Comparison of ENCODE assay signal across 8 cellular contexts in the genomic region with DNA sequence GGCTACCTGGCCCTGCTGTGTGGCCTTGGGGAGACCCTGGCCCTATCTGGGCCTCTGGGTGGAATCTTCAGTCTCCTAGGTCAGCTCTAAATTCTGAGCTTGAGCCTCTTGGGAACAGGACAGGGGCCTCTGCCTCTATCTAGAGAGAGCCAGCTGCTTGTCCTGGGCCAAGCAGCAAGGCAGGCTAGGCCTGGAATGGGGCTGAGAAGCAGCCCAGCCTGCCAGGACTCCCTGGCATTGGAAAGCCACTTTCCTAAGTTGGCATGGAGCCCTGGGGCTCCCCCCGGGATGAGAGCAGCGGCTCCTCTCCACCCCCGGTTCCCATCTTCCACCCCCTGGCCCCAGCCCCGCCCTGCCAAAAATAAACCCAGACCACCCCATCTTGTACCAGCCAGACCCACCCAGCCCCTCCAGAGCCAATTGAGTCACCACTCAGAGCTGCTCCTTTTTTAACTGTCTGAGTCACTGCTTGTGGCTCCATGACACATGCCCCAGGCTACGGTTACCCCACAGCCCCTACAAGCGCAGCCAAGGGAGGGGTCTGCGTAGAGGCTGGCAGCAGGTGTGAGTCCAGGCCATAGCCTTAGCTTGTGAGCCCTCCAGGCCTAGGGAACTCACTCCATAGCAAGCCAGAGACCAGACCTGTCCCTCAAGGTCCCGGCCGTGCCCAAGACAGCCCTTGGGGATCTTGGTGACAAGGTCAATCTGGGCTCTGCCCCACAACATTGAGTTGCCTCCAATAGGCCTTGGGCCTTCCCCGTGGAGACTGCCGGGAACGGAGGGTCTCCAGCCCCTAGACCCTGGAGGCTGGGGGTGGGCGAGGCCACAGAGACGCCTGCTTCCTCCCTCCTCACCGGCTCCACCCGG.
DNase-seq lines count a peak whose midpoint lies in the region; ATAC-seq, FAIRE-seq and TF ChIP-seq lines count a peak whose summit lies in the region.
"Not testable (repeated sequence)": the region's sequence is repeated elsewhere in the genome, so short reads cannot be mapped to it uniquely, and the experiment has no call there.

No MANE protein-coding gene starts in this region.

- not testable (repeated sequence) for H3K9me2 ChIP-seq in GM23248 (ENCODE audit: insufficient read depth)

- not testable (repeated sequence) for H3F3A ChIP-seq in GM23248 (ENCODE audit: insufficient read depth)

- H3K36me3 Mint-ChIP-seq in activated CD4-positive, alpha-beta T cell treated with anti-CD3 and anti-CD28 coated beads for 36 hours (ENCODE audit: low read depth), result not testable (repeated sequence)

- ATAC-seq in Panc1, result peak; percentile 65
- peak; percentile 69 for ATAC-seq in activated CD4-positive, alpha-beta T cell treated with anti-CD3 and anti-CD28 coated beads for 36 hours
- not testable (repeated sequence) for ATAC-seq in K562
- ATAC-seq in Right ventricle myocardium superior (ENCODE audit: poor library complexity), result peak; percentile 41
- peak; percentile 63 for ATAC-seq in left lung
- ATAC-seq in psoas muscle, result peak; percentile 94 to 97 (median 96)
- ATAC-seq in stimulated activated naive CD8-positive, alpha-beta T cell treated with anti-CD3 and anti-CD28 coated beads, Interleukin-15, amount 100 ng/mL, for 72 hours, result peak; percentile 31

- H3K4me3 Mint-ChIP-seq in activated CD4-positive, alpha-beta T cell treated with anti-CD3 and anti-CD28 coated beads for 36 hours; stimulated activated naive CD8-positive, alpha-beta T cell treated with anti-CD3 and anti-CD28 coated beads, Interleukin-15, amount 100 ng/mL, for 72 hours: not testable (repeated sequence)

- not testable (repeated sequence) for H3K79me2 ChIP-seq in GM23248 (ENCODE audit: insufficient read depth); K562 (ENCODE audit: control insufficient read depth, insufficient read depth, low read length)

- CTCF ChIA-PET in Panc1 (lab: Charles Lee); activated CD4-positive, alpha-beta T cell treated with anti-CD3 and anti-CD28 coated beads for 36 hours (lab: Charles Lee); K562 (lab: Yijun Ruan, JAX; ENCODE audit: low intra/inter-chr PET ratio): not testable (repeated sequence)

- TF ChIP-seq EP300 in K562 (IDR thresholded peaks at IDR 0.05; ENCODE audit: low read length), result not testable (repeated sequence)

- TF ChIP-seq RAD21 in K562 (CRISPR knock-in tag; conservative IDR thresholded peaks at IDR 0.05 in 1 of 2, IDR thresholded peaks at IDR 0.05 in 1 of 2), result not testable (repeated sequence)

- not testable (repeated sequence) for H3K9me3 Mint-ChIP-seq in activated CD4-positive, alpha-beta T cell treated with anti-CD3 and anti-CD28 coated beads for 36 hours (ENCODE audit: low read depth); stimulated activated naive CD8-positive, alpha-beta T cell treated with anti-CD3 and anti-CD28 coated beads, Interleukin-15, amount 100 ng/mL, for 72 hours

- not testable (repeated sequence) for H4K20me1 ChIP-seq in GM23248 (ENCODE audit: insufficient read depth); K562 (replicated peaks; ENCODE audit: control insufficient read depth, insufficient read depth, low read length)

- not testable (repeated sequence) for TF ChIP-seq CTCF in Panc1 (IDR thresholded peaks at IDR 0.05); K562 (IDR thresholded peaks at IDR 0.05 in 2 of 3, conservative IDR thresholded peaks at IDR 0.05 in 1 of 3; ENCODE audit: insufficient read depth in 2 of 3, low read depth in 1 of 3, low read length in 3 of 3); left lung (IDR thresholded peaks at IDR 0.05); psoas muscle (IDR thresholded peaks at IDR 0.05)

- not testable (repeated sequence) for BruUV-seq in Panc1 (replicated peaks; lab: Mats Ljungman, UMichigan); K562 (replicated peaks; lab: Mats Ljungman, UMichigan)

- not testable (repeated sequence) for H3K4me3 ChIP-seq in GM23248; Panc1 (ENCODE audit: low read depth in 2 of 2, low read length in 2 of 2); K562; left lung; psoas muscle

- peak overlapping the region; percentile 49; the same call in 1 of the 2 replicates for H3K9ac ChIP-seq in GM23248
- not testable (repeated sequence) for H3K9ac ChIP-seq in K562 (ENCODE audit: insufficient read depth in 1 of 2, low read depth in 2 of 2, low read length in 2 of 2)

- H3K4me2 ChIP-seq in GM23248 (ENCODE audit: unreplicated experiment); K562 (ENCODE audit: insufficient read depth, low read length): not testable (repeated sequence)

- H3K4me1 Mint-ChIP-seq in activated CD4-positive, alpha-beta T cell treated with anti-CD3 and anti-CD28 coated beads for 36 hours; stimulated activated naive CD8-positive, alpha-beta T cell treated with anti-CD3 and anti-CD28 coated beads, Interleukin-15, amount 100 ng/mL, for 72 hours: not testable (repeated sequence)

- not testable (repeated sequence) for H3K27me3 Mint-ChIP-seq in activated CD4-positive, alpha-beta T cell treated with anti-CD3 and anti-CD28 coated beads for 36 hours; stimulated activated naive CD8-positive, alpha-beta T cell treated with anti-CD3 and anti-CD28 coated beads, Interleukin-15, amount 100 ng/mL, for 72 hours

- not testable (repeated sequence) for H3K4me1 ChIP-seq in GM23248 (ENCODE audit: insufficient read depth); Panc1 (ENCODE audit: control insufficient read depth, insufficient read depth, low read length); K562 (replicated peaks in 1 of 2; ENCODE audit: control insufficient read depth in 2 of 2, insufficient read depth in 2 of 2, low read length in 2 of 2); left lung; psoas muscle

- in situ Hi-C loops in GM23248 (cut with MboI); Panc1 (cut with HindIII; ENCODE audit: low pct_unique_long_range_greater_than_20kb, low sequenced_read_pairs); K562 (cut with MboI): not testable (repeated sequence)

- H3K9me3 ChIP-seq in GM23248 (ENCODE audit: low read depth); Panc1 (ENCODE audit: control insufficient read depth, insufficient read depth, low read depth, low read length); K562 (replicated peaks; ENCODE audit: control insufficient read depth, insufficient read depth, low read depth, low read length); left lung; psoas muscle: not testable (repeated sequence)

- POLR2A ChIA-PET in Panc1 (lab: Charles Lee); activated CD4-positive, alpha-beta T cell treated with anti-CD3 and anti-CD28 coated beads for 36 hours (lab: Charles Lee); K562 (lab: Yijun Ruan, JAX): not testable (repeated sequence)

- not testable (repeated sequence) for H2AFZ ChIP-seq in GM23248; K562 (ENCODE audit: low read depth, low read length)

- TF ChIP-seq POLR2A in K562 (conservative IDR thresholded peaks at IDR 0.05), result not testable (repeated sequence)

- FAIRE-seq in K562 (lab: Jason Lieb, UNC), result peak; percentile 63

- H3K27me3 ChIP-seq in GM23248 (replicated peaks; ENCODE audit: insufficient read depth); Panc1 (ENCODE audit: control insufficient read depth, insufficient read depth, low read length); left lung; psoas muscle (ENCODE audit: insufficient read depth in 3 of 3, low read length in 2 of 3): not testable (repeated sequence)
- H3K27me3 ChIP-seq in K562 (ENCODE audit: control insufficient read depth in 2 of 2, insufficient read depth in 2 of 2, low read length in 2 of 2), result peaks cover 0 to 16% of the 10 kb centered on the region in 2 experiments; a peak in 1 of 5 replicates

- H3K9me1 ChIP-seq in K562 (ENCODE audit: control insufficient read depth, insufficient read depth, low read length), result not testable (repeated sequence)

- not testable (repeated sequence) for DNase-seq in GM23248; Panc1 (ENCODE audit: low read depth, low spot score); activated CD4-positive, alpha-beta T cell treated with anti-CD3 and anti-CD28 coated beads for 36 hours; K562 (ENCODE audit: extremely low read depth in 1 of 4, low spot score in 3 of 4); Right ventricle myocardium superior; stimulated activated naive CD8-positive, alpha-beta T cell treated with anti-CD3 and anti-CD28 coated beads, Interleukin-15, amount 100 ng/mL, for 72 hours
- peak in 1 of 2 donors; percentile 11 for DNase-seq in left lung
- peak in 1 of 2 donors; percentile 48 for DNase-seq in psoas muscle

- intact Hi-C loops in Panc1 (cut with micrococcal nuclease; ENCODE audit: unreplicated experiment); activated CD4-positive, alpha-beta T cell treated with anti-CD3 and anti-CD28 coated beads for 36 hours (cut with DNase I, micrococcal nuclease); K562 (cut with micrococcal nuclease); Right ventricle myocardium superior (cut with DNase I); left lung (cut with DNase I); psoas muscle (cut with DNase I): not testable (repeated sequence)

- not testable (repeated sequence) for H3K36me3 ChIP-seq in GM23248 (ENCODE audit: low read depth); Panc1 (ENCODE audit: control insufficient read depth, insufficient read depth, low read length); K562 (ENCODE audit: control insufficient read depth, insufficient read depth, low read length); left lung; psoas muscle (ENCODE audit: insufficient read depth in 1 of 2, low read depth in 1 of 2)

- whole genome bisulfite sequencing in GM23248 (ENCODE audit: low coverage in 1 of 2, low lambda C conversion rate in 2 of 2, missing lambda C conversion rate in 2 of 2), 2 experiments, result 27 to 46% methylated on average over 5 to 11 of the region's 16 CpGs
- 4% methylated on average over 5 of the region's 16 CpGs for WGBS in K562 (ENCODE audit: insufficient coverage, low coverage, missing lambda C conversion rate)
- 51 to 71% (median 58%) methylated on average over 5 to 11 of the region's 16 CpGs for WGBS in psoas muscle, 3 donors

- H3K27ac Mint-ChIP-seq in activated CD4-positive, alpha-beta T cell treated with anti-CD3 and anti-CD28 coated beads for 36 hours; stimulated activated naive CD8-positive, alpha-beta T cell treated with anti-CD3 and anti-CD28 coated beads, Interleukin-15, amount 100 ng/mL, for 72 hours: not testable (repeated sequence)

- H3K27ac ChIP-seq in GM23248; Panc1 (ENCODE audit: low read length); K562 (ENCODE audit: extremely low read depth, low read depth, low read length); left lung: not testable (repeated sequence)
- peak overlapping the region; percentile 50 for H3K27ac ChIP-seq in psoas muscle
